In genomic region chrX:11741574-11741973, GRCh38 we compare ENCODE assay signal across 21 cellular contexts. TPM values are rescaled to one million over a fixed set of nuclear protein-coding genes. Genes with fewer than 3 reads are reported as not detected.
DNase-seq lines count a peak whose midpoint lies in the region; ATAC-seq, FAIRE-seq and TF ChIP-seq lines count a peak whose summit lies in the region.
"Had no signal": no experiment of that assay in that cellular context is flagged by ENCODE, and none has a peak within 500 bp of the region (broad histone marks: within the 10 kb centered on the region; RNA-seq: fewer than 3 reads in every experiment).

No MANE protein-coding gene starts in this region.

- H3K4me3 ChIP-seq in A549 = no peak overlapping the region
- H3K4me3 ChIP-seq in OCI-LY3 (ENCODE audit: low read length) = no peak overlapping the region
- H3K4me3 ChIP-seq in fibroblast of the aortic adventitia (ENCODE audit: low read depth, low read length) = no peak overlapping the region
- H3K4me3 ChIP-seq: BLaER1, GM12878, GM23248 had no signal

- no peaks in the 10 kb centered on the region for H3K27me3 ChIP-seq in OCI-LY3 (ENCODE audit: low read depth, low read length)

- no peaks in the 10 kb centered on the region for H4K20me1 ChIP-seq in OCI-LY3 (ENCODE audit: insufficient read depth, low read length)

- TF ChIP-seq CTCF in A549 (IDR thresholded peaks at IDR 0.05) (no peak), OCI-LY3 (IDR thresholded peaks at IDR 0.05; ENCODE audit: low read depth, low read length) (no peak), fibroblast of the aortic adventitia (IDR thresholded peaks at IDR 0.05; ENCODE audit: insufficient read depth, low read length) (no peak)

- POLR2A ChIA-PET in A549 (lab: Yijun Ruan, JAX) = no interaction called here

- H3K4me2 ChIP-seq in A549 = no peak overlapping the region
- H3K4me2 ChIP-seq in OCI-LY3 (ENCODE audit: low read length) = peak overlapping the region; percentile 39
- H3K4me2 ChIP-seq: BLaER1 had no signal

- H3K27ac ChIP-seq in A549 (no peak overlapping the region), OCI-LY3 (ENCODE audit: low read length) (peak overlapping the region; percentile 98)
- H3K27ac ChIP-seq: BLaER1, C4-2B, GM23248 had no signal

- no peak overlapping the region for H3K27ac Mint-ChIP-seq in natural killer cell treated with Interleukin-12 subunit alpha and Interleukin-12 subunit beta and Interleukin-15 and Interleukin-18, amount 100 ng/mL, for 72 hours
- H3K27ac Mint-ChIP-seq: B cell; CD4-positive, CD25-positive, alpha-beta regulatory T cell; CD8-positive, alpha-beta T cell had no signal

- TF ChIP-seq EP300 in A549 (IDR thresholded peaks at IDR 0.05) = no peak

- peaks cover 23 to 32% of the 10 kb centered on the region in 2 donors for H3K27me3 Mint-ChIP-seq in natural killer cell treated with Interleukin-12 subunit alpha and Interleukin-12 subunit beta and Interleukin-15 and Interleukin-18, amount 100 ng/mL, for 72 hours

- no peak overlapping the region for H2AFZ ChIP-seq in OCI-LY3 (ENCODE audit: low read depth, low read length)
- H2AFZ ChIP-seq: GM23248 had no signal

- H3K4me1 Mint-ChIP-seq in natural killer cell treated with Interleukin-12 subunit alpha and Interleukin-12 subunit beta and Interleukin-15 and Interleukin-18, amount 100 ng/mL, for 72 hours (ENCODE audit: low read depth in 2 of 2) = no peaks in the 10 kb centered on the region
- H3K4me1 Mint-ChIP-seq: B cell; CD4-positive, CD25-positive, alpha-beta regulatory T cell had no signal

- H3K9me3 Mint-ChIP-seq in natural killer cell treated with Interleukin-12 subunit alpha and Interleukin-12 subunit beta and Interleukin-15 and Interleukin-18, amount 100 ng/mL, for 72 hours = no peaks in the 10 kb centered on the region
- H3K9me3 Mint-ChIP-seq: CD4-positive, CD25-positive, alpha-beta regulatory T cell; CD8-positive, alpha-beta T cell had no signal

- WGBS in A549 (ENCODE audit: missing lambda C conversion rate) = 36% methylated on average over 2 of the region's 2 CpGs

- no peaks in the 10 kb centered on the region for H3K79me2 ChIP-seq in OCI-LY3 (ENCODE audit: low read length)

- H3K9me3 ChIP-seq in A549 (no peaks in the 10 kb centered on the region), OCI-LY3 (ENCODE audit: insufficient read depth, low read length) (no peaks in the 10 kb centered on the region)
- H3K9me3 ChIP-seq: BLaER1, Caco-2 had no signal

- no peaks in the 10 kb centered on the region for H3K36me3 Mint-ChIP-seq in natural killer cell treated with Interleukin-12 subunit alpha and Interleukin-12 subunit beta and Interleukin-15 and Interleukin-18, amount 100 ng/mL, for 72 hours
- H3K36me3 Mint-ChIP-seq: CD4-positive, CD25-positive, alpha-beta regulatory T cell; CD8-positive, alpha-beta T cell had no signal

- FAIRE-seq in A549 (lab: Jason Lieb, UNC) (peak; percentile 94), GM12891 (lab: Jason Lieb, UNC) (peak; percentile 60)
- FAIRE-seq: G401.6, GM12878, H1 had no signal

- no peaks in the 10 kb centered on the region for H3K4me1 ChIP-seq in A549
- peaks cover 95% of the 10 kb centered on the region for H3K4me1 ChIP-seq in OCI-LY3 (ENCODE audit: low read length)
- H3K4me1 ChIP-seq: BLaER1, Caco-2 had no signal

- DNase-seq in A549 (ENCODE audit: low read depth in 1 of 2, low spot score in 1 of 2) = no peak
- no peak for DNase-seq in GM12891 (ENCODE audit: insufficient read length, low spot score)
- DNase-seq in fibroblast of the aortic adventitia (ENCODE audit: low read depth) = peak; percentile 62
- no peak for DNase-seq in natural killer cell treated with Interleukin-12 subunit alpha and Interleukin-12 subunit beta and Interleukin-15 and Interleukin-18, amount 100 ng/mL, for 72 hours (ENCODE audit: low spot score)
- no peak for DNase-seq in SIG-M5 treated with dmso at 0.1 percent for 504 hours (lab: John Stamatoyannopoulos, UW; ENCODE audit: unreplicated experiment)
- no peak for DNase-seq in NCI-H774 (lab: John Stamatoyannopoulos, UW)
- DNase-seq: Caco-2; CD4-positive, CD25-positive, alpha-beta regulatory T cell; CD8-positive, alpha-beta T cell; DMS153; DND-41; GM23248; H7; HCEC 1CT had no signal

- H3K9ac ChIP-seq in OCI-LY3 (ENCODE audit: low read length) = peak overlapping the region; percentile 64
- H3K9ac ChIP-seq: BLaER1, GM23248 had no signal

- TF ChIP-seq RAD21 in A549 (conservative IDR thresholded peaks at IDR 0.05 in 1 of 2, IDR thresholded peaks at IDR 0.05 in 1 of 2) = no peak

- H3K4me3 Mint-ChIP-seq in natural killer cell treated with Interleukin-12 subunit alpha and Interleukin-12 subunit beta and Interleukin-15 and Interleukin-18, amount 100 ng/mL, for 72 hours = no peak overlapping the region
- H3K4me3 Mint-ChIP-seq: B cell; CD4-positive, CD25-positive, alpha-beta regulatory T cell; CD8-positive, alpha-beta T cell had no signal

- TF ChIP-seq POLR2A in A549 (IDR thresholded peaks at IDR 0.05; ENCODE audit: low read length) (no peak), GM12891 (IDR thresholded peaks at IDR 0.05; ENCODE audit: low read depth, low read length) (no peak)

- no peak for ATAC-seq in A549
- ATAC-seq in natural killer cell treated with Interleukin-12 subunit alpha and Interleukin-12 subunit beta and Interleukin-15 and Interleukin-18, amount 100 ng/mL, for 72 hours = no peak
- ATAC-seq: CD8-positive, alpha-beta T cell had no signal

- CTCF ChIA-PET in A549 (lab: Yijun Ruan, JAX) = interaction anchor here (1.4 kb wide), 1 partner anchor 18 kb away, joined by 3 read pairs; no protein-coding TSS in a partner anchor

- no peaks in the 10 kb centered on the region for H3K36me3 ChIP-seq in OCI-LY3 (replicated peaks; ENCODE audit: low read depth, low read length)
- H3K36me3 ChIP-seq: BLaER1 had no signal

TF ChIP-seq in A549, 52 proteins besides CTCF, POLR2A, EP300 and RAD21 (continues in another document):
- TF ChIP-seq FOSB (CRISPR knock-in tag; IDR thresholded peaks at IDR 0.05) (no peak), SMC3 (IDR thresholded peaks at IDR 0.05) (no peak), HOXB5 (CRISPR knock-in tag; IDR thresholded peaks at IDR 0.05) (no peak), ELK1 (IDR thresholded peaks at IDR 0.05; ENCODE audit: low read depth, low read length) (no peak), USF2 (IDR thresholded peaks at IDR 0.05) (no peak), BHLHE40 (IDR thresholded peaks at IDR 0.05; ENCODE audit: low read depth, low read length) (no peak)

TF ChIP-seq in GM12891, 5 proteins besides CTCF, POLR2A, EP300 and RAD21:
- TF ChIP-seq POLR2AphosphoS5 (IDR thresholded peaks at IDR 0.05; ENCODE audit: low read depth, low read length) = no peak
- TF ChIP-seq POU2F2 (IDR thresholded peaks at IDR 0.05; ENCODE audit: low read depth, low read length) = no peak
- TF ChIP-seq TAF1 (IDR thresholded peaks at IDR 0.05; ENCODE audit: low read depth, low read length) = no peak

RNA-seq across cellular contexts. Expression of gene MSL3, which starts 16.5 kb away (rescaled TPM):
- polyA plus RNA-seq in A549 (2011; rRNA removed) (46.9 and 51.7 TPM in 2 replicates), A549 (2017; fragmentation: RNase III; extraction: RNeasy Plus Mini Kit Qiagen cat#74134 plus additional on column Dnase treatment) (32.3 to 36.4 TPM (median 32.4 TPM) in 3 replicates)
- polyA plus RNA-seq in A549 (2012; cell fraction: cytosol; rRNA removed) = 24.0 and 25.8 TPM in 2 replicates
- 49.9 and 70.1 TPM in 2 replicates for polyA plus RNA-seq in A549 (2012; cell fraction: nucleus; rRNA removed)
- polyA minus RNA-seq in A549 (2011; rRNA and poly(A)+ RNA removed) = 25.1 and 26.9 TPM in 2 replicates
- 31.3 TPM for polyA plus RNA-seq in GM12891 (2012; ENCODE audit: low read depth, missing spikeins)
- total RNA-seq in fibroblast of the aortic adventitia (ENCODE audit: low replicate concordance) = 29.4 and 35.2 TPM in 2 replicates
- total RNA-seq in natural killer cell treated with Interleukin-12 subunit alpha and Interleukin-12 subunit beta and Interleukin-15 and Interleukin-18, amount 100 ng/mL, for 72 hours = 10 to 100 TPM; 23.9 to 34.9 TPM
